In the genomic region with DNA sequence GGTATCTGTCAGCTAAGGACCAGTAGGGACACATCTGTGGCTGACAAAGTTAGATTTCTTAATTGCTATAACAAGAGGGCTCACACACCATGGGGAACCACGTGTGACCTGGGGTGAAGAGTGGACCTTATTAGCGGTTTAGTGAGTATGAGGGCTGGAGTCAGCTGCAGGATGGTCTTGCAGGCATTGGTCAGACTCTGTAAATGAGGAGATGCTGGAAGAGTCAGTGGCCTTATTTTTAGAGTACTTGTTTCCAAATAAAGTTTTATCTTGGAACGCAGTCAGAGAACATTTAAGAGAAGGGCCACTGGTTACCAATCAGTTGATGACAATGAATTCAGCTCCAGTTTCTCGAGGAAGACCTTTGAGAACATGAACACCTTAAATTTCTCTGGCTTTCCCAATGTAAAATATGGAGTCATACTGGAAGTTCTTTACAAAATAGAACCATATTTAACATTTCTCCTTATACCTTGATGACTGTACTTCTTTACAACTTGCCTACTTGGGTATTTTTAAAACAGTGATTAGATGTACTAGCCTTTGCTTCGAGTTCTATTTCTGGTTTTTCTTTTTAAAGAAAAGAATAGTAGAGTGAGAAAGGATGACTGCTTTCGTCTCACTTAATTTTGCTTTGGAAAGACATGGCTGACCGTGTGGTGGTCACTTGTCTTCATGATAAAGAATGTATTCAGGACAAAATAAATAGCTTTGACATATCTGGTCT, we compare ENCODE assay signal across 24 cellular contexts.
DNase-seq lines count a peak whose midpoint lies in the region; ATAC-seq and TF ChIP-seq lines count a peak whose summit lies in the region.
"Had no signal": no experiment of that assay in that cellular context is flagged by ENCODE, and none has a peak within 500 bp of the region (broad histone marks: within the 10 kb centered on the region; RNA-seq: fewer than 3 reads in every experiment).

No MANE protein-coding gene starts in this region.

- no peaks in the 10 kb centered on the region for H3K36me3 ChIP-seq in heart right ventricle
- H3K36me3 ChIP-seq: HAP-1, MG63 had no signal

- no peak for TF ChIP-seq CTCF in heart right ventricle (IDR thresholded peaks at IDR 0.05)

- peak in 5 of 8 donors; percentile 40 to 83 (median 64) for ATAC-seq in heart right ventricle
- no peak for ATAC-seq in GM21515 (IDR thresholded peaks at IDR 0.05; ENCODE audit: unreplicated experiment)
- ATAC-seq: A549 had no signal

- 56 to 61% methylated on average over 7 of the region's 7 CpGs for WGBS in heart right ventricle, 2 donors

- no peaks in the 10 kb centered on the region for H3K9me3 ChIP-seq in heart right ventricle
- H3K9me3 ChIP-seq: HAP-1, MG63 had no signal

- peak; percentile 4 for DNase-seq in ecto neural progenitor cell (ENCODE audit: low spot score)
- DNase-seq in heart right ventricle, result no peak
- DNase-seq in islet precursor cell, result peak; percentile 19
- DNase-seq in NCI-H446 (lab: John Stamatoyannopoulos, UW), result no peak
- no peak for DNase-seq in posterior cingulate gyrus
- DNase-seq in Ammon's horn (ENCODE audit: low spot score), result no peak
- DNase-seq: AML-193; C1 segment of cervical spinal cord; CD4-positive, alpha-beta memory T cell; COR-L47; GOT3; HFFc6; KG1; MG63; NCI-H1105 treated with DMSO at 0.1 percent for 48 hours; NCI-H146; NCI-H2029; NCI-H526 treated with DMSO at 0.1 percent for 48 hours; SIG-M5 had no signal

- H3K27me3 ChIP-seq in heart right ventricle, result peaks cover 0 to 33% (median 0%) of the 10 kb centered on the region in 7 donors
- H3K27me3 ChIP-seq: MG63 had no signal

- H3K27ac ChIP-seq in heart right ventricle, result peak overlapping the region in 9 of 10 donors; percentile 38 to 65 (median 50)
- H3K27ac ChIP-seq: A549, RWPE1, SK-N-MC had no signal

- no peak overlapping the region for H3K4me3 ChIP-seq in heart right ventricle
- H3K4me3 ChIP-seq: A549, HAP-1, MG63, SK-N-MC had no signal

- H3K4me1 ChIP-seq in heart right ventricle, result peaks cover 0 to 22% (median 9%) of the 10 kb centered on the region in 9 donors
- H3K4me1 ChIP-seq: HAP-1 had no signal

- intact Hi-C loops in heart right ventricle (cut with DNase I), result loop anchor here in 2 of 10 donors (5.0 to 10.0 kb wide), 2 partner anchors 67 to 149 kb away; no protein-coding TSS in a partner anchor
- intact Hi-C loops in posterior cingulate gyrus (cut with DNase I), result no loop called here

Comparison
In these comparisons a context has a peak if more than half of its experiments do, and no peak if none do; other contexts are left out.
1. DNase-seq: peak in ecto neural progenitor cell (single experiment) and islet precursor cell (single experiment); none in heart right ventricle (0 of 2), NCI-H446 (0 of 2), posterior cingulate gyrus (0 of 10) and Ammon's horn (single experiment).